17 cellular contexts compared by ENCODE assay signal in the genomic region with DNA sequence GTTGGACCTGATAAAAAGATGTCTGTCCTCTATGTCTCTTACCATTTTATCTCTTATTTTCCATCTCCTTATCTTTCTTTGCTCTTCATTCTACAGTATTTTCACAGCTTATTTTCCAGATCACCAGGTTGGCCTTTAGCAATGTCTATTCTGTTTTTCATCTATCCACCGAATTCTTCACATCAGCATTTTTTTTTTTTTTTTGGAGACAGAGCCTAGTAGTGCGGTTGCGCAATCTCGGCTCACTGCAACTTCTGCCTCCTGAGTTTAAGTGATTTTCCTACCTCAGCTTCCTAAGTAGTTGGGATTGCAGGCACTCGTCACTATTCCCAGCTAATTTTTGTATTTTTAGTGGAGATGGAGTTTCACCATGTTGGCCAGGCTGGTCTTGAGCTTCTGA. TPM values are rescaled to one million over a fixed set of nuclear protein-coding genes. Genes with fewer than 3 reads are reported as not detected.
A peak's percentile ranks its signal among the peaks of the same experiment; 100 is the strongest.
DNase-seq lines count a peak whose midpoint lies in the region; ATAC-seq, FAIRE-seq and TF ChIP-seq lines count a peak whose summit lies in the region.
"Had no signal": no experiment of that assay in that cellular context is flagged by ENCODE, and none has a peak within 500 bp of the region (broad histone marks: within the 10 kb centered on the region; RNA-seq: fewer than 3 reads in every experiment).

No MANE protein-coding gene starts in this region.

- H3K9me3 Mint-ChIP-seq in CD14-positive monocyte: no peaks in the 10 kb centered on the region

- no peak overlapping the region for H3K4me3 Mint-ChIP-seq in CD14-positive monocyte
- H3K4me3 Mint-ChIP-seq: brain; CD4-positive, alpha-beta memory T cell; memory B cell had no signal

- H3K27me3 ChIP-seq in HUES64 (ENCODE audit: insufficient read depth, low read length): no peaks in the 10 kb centered on the region
- no peaks in the 10 kb centered on the region for H3K27me3 ChIP-seq in sigmoid colon
- H3K27me3 ChIP-seq: stomach had no signal

- no peak overlapping the region for H3K9ac ChIP-seq in HUES64 (ENCODE audit: low read depth, low read length)
- H3K9ac ChIP-seq in kidney (ENCODE audit: low read length in 2 of 2): no peak overlapping the region

- WGBS in HUES64: 76% methylated on average over 4 of the region's 5 CpGs
- WGBS in sigmoid colon, 2 donors: 92% methylated on average over 5 of the region's 5 CpGs

- ATAC-seq in GM21381 (IDR thresholded peaks at IDR 0.05; ENCODE audit: unreplicated experiment) (no peak), GM19324 (IDR thresholded peaks at IDR 0.05; ENCODE audit: low FRiP score, unreplicated experiment) (no peak)
- ATAC-seq: PC-3 had no signal

- intact Hi-C loops in kidney (cut with DNase I): no loop called here
- intact Hi-C loops in sigmoid colon (cut with DNase I): no loop called here
- intact Hi-C loops in CD14-positive monocyte (cut with micrococcal nuclease): no loop called here

- no peaks in the 10 kb centered on the region for H3K27me3 Mint-ChIP-seq in CD14-positive monocyte (ENCODE audit: low read depth in 3 of 3)
- H3K27me3 Mint-ChIP-seq: CD4-positive, alpha-beta memory T cell; memory B cell had no signal

- H3K27ac Mint-ChIP-seq in CD14-positive monocyte: peak overlapping the region in 2 of 7 donors; percentile 1 to 36
- H3K27ac Mint-ChIP-seq: brain had no signal

- TF ChIP-seq EP300 in sigmoid colon (IDR thresholded peaks at IDR 0.05): no peak

- peak; percentile 77 for DNase-seq in amniotic epithelial cell (ENCODE audit: low read depth)
- no peak for DNase-seq in kidney
- DNase-seq in sigmoid colon: peak; percentile 73
- no peak for DNase-seq in CD14-positive monocyte (ENCODE audit: low spot score)
- DNase-seq: activated gamma-delta T cell; CD4-positive, alpha-beta memory T cell; NCI-H1694 treated with DMSO at 0.1 percent for 48 hours; NCI-H524; PC-3; stimulated activated CD4-positive, alpha-beta T cell treated with anti-CD3 and anti-CD28 coated beads, Interleukin-12 subunit alpha, Interleukin-12 subunit beta, amount 100 ng/mL, for 4 hours; stomach; WERI-Rb-1 had no signal

- H3K36me3 Mint-ChIP-seq in CD14-positive monocyte: peaks cover 20 to 25% of the 10 kb centered on the region in 2 donors
- H3K36me3 Mint-ChIP-seq: brain had no signal

- peak; percentile 58 for FAIRE-seq in kidney (lab: Jason Lieb, UNC)

- H3K4me3 ChIP-seq in HUES64 (ENCODE audit: low read length) (peak overlapping the region; percentile 9; the same call in 1 of the 2 replicates), kidney (ENCODE audit: low read length in 2 of 2) (no peak overlapping the region), sigmoid colon (no peak overlapping the region)
- H3K4me3 ChIP-seq: stomach had no signal

- peak overlapping the region; percentile 87 for H3K27ac ChIP-seq in HUES64 (ENCODE audit: low read depth, low read length)
- no peak overlapping the region for H3K27ac ChIP-seq in kidney (ENCODE audit: low read depth in 2 of 2, low read length in 2 of 2)
- peak overlapping the region in 1 of 4 donors; percentile 33 for H3K27ac ChIP-seq in sigmoid colon
- H3K27ac ChIP-seq: stomach, WERI-Rb-1 had no signal

- peaks cover 14% of the 10 kb centered on the region for H3K4me1 Mint-ChIP-seq in CD14-positive monocyte

- TF ChIP-seq POLR2A in sigmoid colon (IDR thresholded peaks at IDR 0.05): no peak

- peaks cover 26% of the 10 kb centered on the region for H3K36me3 ChIP-seq in HUES64 (ENCODE audit: insufficient read depth, low read length)
- H3K36me3 ChIP-seq in kidney (ENCODE audit: control insufficient read depth in 1 of 2, insufficient read depth in 2 of 2, low read length in 2 of 2): no peaks in the 10 kb centered on the region
- H3K36me3 ChIP-seq in sigmoid colon: no peaks in the 10 kb centered on the region
- H3K36me3 ChIP-seq: WERI-Rb-1 had no signal

- TF ChIP-seq CTCF in kidney (IDR thresholded peaks at IDR 0.05; ENCODE audit: borderline replicate concordance, extremely low read depth, insufficient read depth) (no peak), sigmoid colon (IDR thresholded peaks at IDR 0.05) (no peak), CD14-positive monocyte (IDR thresholded peaks at IDR 0.05) (no peak)

- H3K9me3 ChIP-seq in HUES64 (ENCODE audit: insufficient read depth, low read depth, low read length): no peaks in the 10 kb centered on the region
- H3K9me3 ChIP-seq in kidney (ENCODE audit: control insufficient read depth in 1 of 2, low read length in 2 of 2): no peaks in the 10 kb centered on the region
- no peaks in the 10 kb centered on the region for H3K9me3 ChIP-seq in sigmoid colon
- H3K9me3 ChIP-seq: stomach had no signal

- peaks cover 41% of the 10 kb centered on the region for H3K4me1 ChIP-seq in HUES64 (ENCODE audit: insufficient read depth, low read length)
- H3K4me1 ChIP-seq in kidney (ENCODE audit: control insufficient read depth in 1 of 2, insufficient read depth in 1 of 2, low read depth in 1 of 2, low read length in 2 of 2): no peaks in the 10 kb centered on the region
- peaks cover 0 to 62% (median 28%) of the 10 kb centered on the region in 4 donors for H3K4me1 ChIP-seq in sigmoid colon

RNA-seq across cellular contexts. Expression of a gene that starts 49.0 kb away (rescaled TPM):
- polyA plus RNA-seq in HUES64 (2013, experiment 1 of 2): 19.1 TPM
- 22.1 TPM for polyA plus RNA-seq in HUES64 (2013, experiment 2 of 2)
- total RNA-seq in kidney (18.8 TPM), sigmoid colon (10 to 100 TPM; 13.6 to 16.3 (median 14.7) TPM)
- polyA plus RNA-seq in kidney (ENCODE audit: insufficient read depth, low read depth, low replicate concordance) (31.0 TPM), sigmoid colon (10 to 100 TPM; 14.4 to 38.8 (median 19.2) TPM), CD14-positive monocyte (10 to 100 TPM; 22.0 to 31.1 TPM)

Comparison
In these comparisons a context has a peak if more than half of its experiments do, and no peak if none do; other contexts are left out.
1. DNase-seq: peak in amniotic epithelial cell (single experiment) and sigmoid colon (single experiment); none in kidney (single experiment) and CD14-positive monocyte (single experiment).